In the genomic region with DNA sequence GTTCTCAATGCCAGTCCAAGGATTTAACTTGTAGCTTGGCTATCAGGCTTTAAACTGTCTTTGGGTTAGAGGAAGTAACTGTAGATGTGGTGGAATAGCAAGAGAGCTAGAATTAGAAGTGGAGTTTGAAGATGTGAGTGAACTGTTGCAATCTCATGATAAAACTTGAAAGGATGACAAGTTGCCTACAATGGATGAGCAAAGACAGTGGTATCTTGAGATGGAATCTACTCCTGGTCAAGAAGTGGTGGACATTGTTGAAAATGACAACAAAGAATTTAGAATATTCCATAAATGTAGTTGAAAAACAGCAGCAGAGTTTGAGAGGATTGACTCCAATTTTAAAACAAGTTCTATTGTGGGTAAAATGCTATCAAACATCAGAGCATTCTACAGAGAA, we compare ENCODE assay signal across 14 cellular contexts.
"Had no signal": no experiment of that assay in that cellular context is flagged by ENCODE, and none has a peak within 500 bp of the region (broad histone marks: within the 10 kb centered on the region; RNA-seq: fewer than 3 reads in every experiment).

No MANE protein-coding gene starts in this region.

- ATAC-seq: activated CD4-positive, CD25-positive, alpha-beta regulatory T cell treated with anti-CD3 and anti-CD28 coated beads, Interleukin-2, amount 50 U/mL, for 24 hours; heart left ventricle; psoas muscle; right lobe of liver had no signal

- H3K27ac Mint-ChIP-seq: activated naive CD4-positive, alpha-beta T cell treated with anti-CD3 and anti-CD28 coated beads, Interleukin-2, amount 10 ng/mL, durations not matched to agents 7 days and 5 days; immature natural killer cell; nephron progenitor cell; stimulated activated naive CD8-positive, alpha-beta T cell treated with anti-CD3 and anti-CD28 coated beads, Interleukin-15, Interleukin-2, amounts not matched to agents 100 ng/mL and 50 ng/mL, for 24 hours; type B pancreatic cell had no signal

- H3K4me3 Mint-ChIP-seq: activated naive CD4-positive, alpha-beta T cell treated with anti-CD3 and anti-CD28 coated beads, Interleukin-2, amount 10 ng/mL, durations not matched to agents 7 days and 5 days; immature natural killer cell; nephron progenitor cell; stimulated activated naive CD8-positive, alpha-beta T cell treated with anti-CD3 and anti-CD28 coated beads, Interleukin-15, Interleukin-2, amounts not matched to agents 100 ng/mL and 50 ng/mL, for 24 hours; type B pancreatic cell had no signal

- H3K27me3 ChIP-seq: cardiac muscle cell, heart left ventricle, right lobe of liver, suprapubic skin had no signal

- H3K9me3 Mint-ChIP-seq: type B pancreatic cell had no signal

- H3K4me1 Mint-ChIP-seq: immature natural killer cell had no signal

- H3K4me3 ChIP-seq: cardiac muscle cell, heart left ventricle, psoas muscle, right lobe of liver, suprapubic skin had no signal

- H3K9me3 ChIP-seq: heart left ventricle, psoas muscle, right lobe of liver, suprapubic skin had no signal

- H3K27me3 Mint-ChIP-seq: activated naive CD4-positive, alpha-beta T cell treated with anti-CD3 and anti-CD28 coated beads, Interleukin-2, amount 10 ng/mL, durations not matched to agents 7 days and 5 days; stimulated activated naive CD8-positive, alpha-beta T cell treated with anti-CD3 and anti-CD28 coated beads, Interleukin-15, Interleukin-2, amounts not matched to agents 100 ng/mL and 50 ng/mL, for 24 hours had no signal

- DNase-seq: activated naive CD4-positive, alpha-beta T cell treated with anti-CD3 and anti-CD28 coated beads, Interleukin-2, amount 10 ng/mL, durations not matched to agents 7 days and 5 days; activated T-cell treated with anti-CD3 and anti-CD28 coated beads, Interleukin-2, amount 50 U/mL, for 1 hour; heart left ventricle; immature natural killer cell; nephron progenitor cell; psoas muscle; right lobe of liver had no signal

- H3K36me3 ChIP-seq: cardiac muscle cell, heart left ventricle, right lobe of liver, suprapubic skin had no signal

- H3K36me3 Mint-ChIP-seq: type B pancreatic cell had no signal

- H3K27ac ChIP-seq: cardiac muscle cell, epithelial cell of prostate, heart left ventricle, psoas muscle, right lobe of liver, suprapubic skin had no signal

- FAIRE-seq: frontal cortex had no signal

- H3K4me1 ChIP-seq: psoas muscle had no signal
